9 cellular contexts compared by ENCODE assay signal in genomic region chr1:2050482-2050792, GRCh38. TPM values are rescaled to one million over a fixed set of nuclear protein-coding genes. Genes with fewer than 3 reads are reported as not detected.
A peak's percentile ranks its signal among the peaks of the same experiment; 100 is the strongest.
DNase-seq lines count a peak whose midpoint lies in the region; ATAC-seq, FAIRE-seq and TF ChIP-seq lines count a peak whose summit lies in the region.
"Had no signal": no experiment of that assay in that cellular context is flagged by ENCODE, and none has a peak within 500 bp of the region (broad histone marks: within the 10 kb centered on the region; RNA-seq: fewer than 3 reads in every experiment).

No MANE protein-coding gene starts in this region.

- ATAC-seq in HG03469 (IDR thresholded peaks at IDR 0.05; ENCODE audit: unreplicated experiment), result no peak

- WGBS in H1 (ENCODE audit: extremely low coverage in 1 of 2, insufficient coverage in 1 of 2, insufficient read length in 1 of 2, insufficient replicate concordance in 2 of 2, low coverage in 1 of 2, low lambda C conversion rate in 2 of 2, missing lambda C conversion rate in 1 of 2), 2 experiments, result no CpG with 5 or more reads among the region's 45 CpGs

- POLR2A ChIA-PET in H1 (lab: Charles Lee; ENCODE audit: partially characterized antibody), result interaction anchor here (1.2 kb wide), 1 partner anchor 20 kb away, joined by 3 read pairs; no protein-coding TSS in a partner anchor

- H3K23ac ChIP-seq in H1 (ENCODE audit: insufficient read length), result no peak overlapping the region

- H3K56ac ChIP-seq in H1 (replicated peaks; ENCODE audit: insufficient read length, low read depth, low read length), result no peak overlapping the region

- peaks cover 8% of the 10 kb centered on the region for H3K23me2 ChIP-seq in H1 (ENCODE audit: low read depth, low read length)

- H3K14ac ChIP-seq in H1 (ENCODE audit: insufficient read length), result no peak overlapping the region

- no peak overlapping the region for H2BK120ac ChIP-seq in H1 (replicated peaks; ENCODE audit: low read depth, low read length)

- no peak overlapping the region for H4K5ac ChIP-seq in H1 (ENCODE audit: insufficient read length, low read depth, low read length)

- H4K20me1 ChIP-seq in H1 (replicated peaks in 1 of 2; ENCODE audit: control insufficient read depth in 1 of 2, insufficient read depth in 2 of 2, low read length in 2 of 2) (peaks cover 11 to 13% of the 10 kb centered on the region in 2 experiments), neural progenitor cell (ENCODE audit: low read depth) (peaks cover 40% of the 10 kb centered on the region)

- H2BK20ac ChIP-seq in H1 (ENCODE audit: low read length), result no peak overlapping the region

- H3K4me3 ChIP-seq in H1 (ENCODE audit: extremely low read depth in 1 of 4, insufficient read depth in 2 of 4, low read depth in 3 of 4, low read length in 4 of 4), result peak overlapping the region; percentile 69 to 79 (median 79)
- H3K4me3 ChIP-seq in neural progenitor cell, result peak overlapping the region; percentile 97

- peak; percentile 27 for DNase-seq in NCI-H226
- DNase-seq in H1 (ENCODE audit: low read depth in 1 of 2, low spot score in 2 of 2), result no peak
- DNase-seq in neural progenitor cell (ENCODE audit: low spot score), result no peak
- DNase-seq in Ammon's horn (ENCODE audit: low spot score), result no peak
- no peak for DNase-seq in ecto neural progenitor cell (ENCODE audit: low spot score)
- no peak for DNase-seq in effector CD4-positive, alpha-beta T cell

- peaks cover 21% of the 10 kb centered on the region for H3F3A ChIP-seq in neural progenitor cell (ENCODE audit: low read depth)

- H3K27ac ChIP-seq in H1 (ENCODE audit: low read depth, low read length) (no peak overlapping the region; the same call in 1 of the 2 replicates), neural progenitor cell (no peak overlapping the region)

- no peak overlapping the region for H2BK12ac ChIP-seq in H1 (ENCODE audit: low read depth, low read length)

- no peak for TF ChIP-seq EP300 in H1 (IDR thresholded peaks at IDR 0.05; ENCODE audit: borderline replicate concordance in 1 of 2, low read depth in 2 of 2, low read length in 2 of 2)

- H3K36me3 ChIP-seq in ES-I3 (ENCODE audit: insufficient read depth, low read length) (no peaks in the 10 kb centered on the region), H1 (ENCODE audit: control insufficient read depth in 2 of 4, insufficient read depth in 4 of 4, low read length in 3 of 4) (peaks cover 0 to 2% (median under 1%) of the 10 kb centered on the region in 4 experiments; a peak in 3 of 8 replicates), neural progenitor cell (no peaks in the 10 kb centered on the region)

- no peak overlapping the region for H3K4ac ChIP-seq in H1 (replicated peaks; ENCODE audit: insufficient read length, low read depth, low read length)

- H3K4me2 ChIP-seq in H1 (ENCODE audit: insufficient read depth in 1 of 2, low read depth in 2 of 2, low read length in 2 of 2), result peak overlapping the region; percentile 62 to 82; a peak in 3 of 4 replicates
- H3K4me2 ChIP-seq in neural progenitor cell, result peak overlapping the region; percentile 94

- no peak overlapping the region for H3K4me3 Mint-ChIP-seq in neural progenitor cell

- H3K36me3 Mint-ChIP-seq in neural progenitor cell, result no peaks in the 10 kb centered on the region

- CTCF ChIA-PET in H1 (lab: Charles Lee; ENCODE audit: partially characterized antibody), result interaction anchor here (0.8 to 2.5 kb wide), 4 partner anchors 28 to 95 kb away, joined by 3 to 11 read pairs (median 4); no protein-coding TSS in a partner anchor

- no peak overlapping the region for H2AFZ ChIP-seq in H1 (ENCODE audit: low read length)
- H2AFZ ChIP-seq in neural progenitor cell (replicated peaks), result no peak overlapping the region

- no peak overlapping the region for H3K27ac Mint-ChIP-seq in neural progenitor cell

- no peak overlapping the region for H2AK5ac ChIP-seq in H1 (ENCODE audit: low read depth, low read length)

- H3K27me3 Mint-ChIP-seq in neural progenitor cell (ENCODE audit: insufficient read depth, low read depth), result peaks cover 49% of the 10 kb centered on the region

- TF ChIP-seq POLR2A in H1 (IDR thresholded peaks at IDR 0.05; ENCODE audit: control extremely low read depth in 1 of 2, low read depth in 2 of 2, low read length in 2 of 2), result no peak

- peak overlapping the region; percentile 81; the same call in 1 of the 2 replicates for H2BK5ac ChIP-seq in H1 (ENCODE audit: low read depth, low read length)

- H3K79me1 ChIP-seq in H1 (ENCODE audit: low read depth, low read length), result peaks cover 10% of the 10 kb centered on the region

- H2BK15ac ChIP-seq in H1 (ENCODE audit: low read length), result no peak overlapping the region

- no peak overlapping the region for H3K18ac ChIP-seq in H1 (ENCODE audit: extremely low read depth, low read length)

- no peak overlapping the region for H4K91ac ChIP-seq in H1 (replicated peaks; ENCODE audit: insufficient read length, low read length)

- H3K79me2 ChIP-seq in H1 (ENCODE audit: control insufficient read depth in 1 of 2, insufficient read depth in 2 of 2, low read length in 2 of 2) (peaks cover 0 to 26% of the 10 kb centered on the region in 2 experiments; a peak in 2 of 4 replicates), neural progenitor cell (ENCODE audit: low read depth) (peaks cover 42% of the 10 kb centered on the region)

- H3K9me3 ChIP-seq in ES-I3 (ENCODE audit: control insufficient read depth, insufficient read depth, low read length) (no peaks in the 10 kb centered on the region), H1 (ENCODE audit: insufficient read depth in 2 of 2, low read depth in 1 of 2, low read length in 1 of 2) (no peaks in the 10 kb centered on the region), neural progenitor cell (ENCODE audit: low read depth) (no peaks in the 10 kb centered on the region)

- peaks cover 13% of the 10 kb centered on the region for H3K4me1 Mint-ChIP-seq in neural progenitor cell

- no peaks in the 10 kb centered on the region for H3K9me3 Mint-ChIP-seq in neural progenitor cell

- no peak overlapping the region for H4K8ac ChIP-seq in H1 (ENCODE audit: extremely low read depth, insufficient read depth, low read length)

- TF ChIP-seq RAD21 in H1 (IDR thresholded peaks at IDR 0.05 in 1 of 2, conservative IDR thresholded peaks at IDR 0.05 in 1 of 2; ENCODE audit: low read depth in 2 of 2, low read length in 2 of 2), result no peak

- FAIRE-seq in H1 (lab: Jason Lieb, UNC), result no peak

- H3K9ac ChIP-seq in ES-I3 (ENCODE audit: low read depth, low read length) (peak overlapping the region; percentile 85), H1 (replicated peaks in 1 of 4; ENCODE audit: extremely low read depth in 1 of 4, low read depth in 3 of 4, low read length in 3 of 4) (peak overlapping the region in 3 of 4 experiments; percentile 24 to 77 (median 40); a peak in 4 of 7 replicates), neural progenitor cell (peak overlapping the region; percentile 22)

- TF ChIP-seq CTCF in H1 (IDR thresholded peaks at IDR 0.05; ENCODE audit: control extremely low read depth in 1 of 3, insufficient read depth in 1 of 3, low read depth in 1 of 3, low read length in 3 of 3), result no peak
- no peak for TF ChIP-seq CTCF in neural progenitor cell (IDR thresholded peaks at IDR 0.05)

- peaks cover 3% of the 10 kb centered on the region; the same call in 1 of the 2 replicates for H3K4me1 ChIP-seq in ES-I3 (ENCODE audit: insufficient read depth, low read length)
- peaks cover 0 to 24% (median 18%) of the 10 kb centered on the region in 4 experiments; a peak in 6 of 7 replicates for H3K4me1 ChIP-seq in H1 (replicated peaks in 1 of 4; ENCODE audit: control insufficient read depth in 3 of 4, insufficient read depth in 4 of 4, low read length in 3 of 4)
- peaks cover 18% of the 10 kb centered on the region for H3K4me1 ChIP-seq in neural progenitor cell

- H3K27me3 ChIP-seq in H1 (replicated peaks in 1 of 4; ENCODE audit: control insufficient read depth in 3 of 4, extremely low read depth in 1 of 4, insufficient read depth in 3 of 4, low read length in 3 of 4) (peaks cover 0 to 2% (median 0%) of the 10 kb centered on the region in 4 experiments; a peak in 2 of 7 replicates), neural progenitor cell (peaks cover 46% of the 10 kb centered on the region)

TF ChIP-seq in H1, 55 proteins besides CTCF, POLR2A, EP300 and RAD21 (continues in another document):
- no peak for TF ChIP-seq BACH1 (IDR thresholded peaks at IDR 0.05; ENCODE audit: low read length)
- 0 out of 4 replicates have a peak, but pooled peaks of 1 of the 2 experiments have one; percentile 32 for TF ChIP-seq SIN3A (conservative IDR thresholded peaks at IDR 0.05 in 1 of 2, IDR thresholded peaks at IDR 0.05 in 1 of 2; ENCODE audit: low read depth in 1 of 2, low read length in 2 of 2)

RNA-seq across cellular contexts. Expression of gene PRKCZ, which starts 0.2 kb away (rescaled TPM):
- 45.1 and 49.4 TPM in 2 replicates for total RNA-seq in H1 (2021; fragmentation: NEBNext Ultra II Directional; extraction: Animal tissue kit (Norgen Biotek cat#: 25700))
- 37.4 and 55.9 TPM in 2 replicates for polyA plus RNA-seq in H1 (2011; rRNA removed)
- polyA plus RNA-seq in H1 (2011; cell fraction: cytosol; rRNA removed), result 46.4 TPM
- 136 TPM for polyA plus RNA-seq in H1 (2011; cell fraction: nucleus; rRNA removed)
- polyA plus RNA-seq in H1 (2012, experiment 1 of 2), result 43.5 to 47.4 TPM (median 45.9 TPM) in 4 replicates
- 43.8 TPM for polyA plus RNA-seq in H1 (2012, experiment 2 of 2)
- polyA plus RNA-seq in H1 (2013, experiment 1 of 2), result 26.2 TPM
- polyA plus RNA-seq in H1 (2013, experiment 2 of 2), result 26.6 TPM
- 26.1 and 68.1 TPM in 2 replicates for polyA minus RNA-seq in H1 (2011; rRNA and poly(A)+ RNA removed)
- polyA minus RNA-seq in H1 (2011; cell fraction: cytosol; rRNA and poly(A)+ RNA removed), result 23.0 TPM
- polyA minus RNA-seq in H1 (2011; cell fraction: nucleus; rRNA and poly(A)+ RNA removed), result 32.2 TPM
- 33.4 and 47.2 TPM in 2 replicates for total RNA-seq in neural progenitor cell (ENCODE audit: low replicate concordance)

RNA-seq across cellular contexts. Expression of gene GABRD, which starts 31.3 kb away (rescaled TPM):
- 1.8 and 1.9 TPM in 2 replicates for total RNA-seq in H1 (2021; fragmentation: NEBNext Ultra II Directional; extraction: Animal tissue kit (Norgen Biotek cat#: 25700))
- polyA plus RNA-seq in H1 (2011; rRNA removed), result 3.0 and 3.3 TPM in 2 replicates
- polyA plus RNA-seq in H1 (2011; cell fraction: cytosol; rRNA removed), result 2.9 TPM
- polyA plus RNA-seq in H1 (2011; cell fraction: nucleus; rRNA removed), result 12.6 TPM
- polyA plus RNA-seq in H1 (2012, experiment 1 of 2), result 1.7 to 3.4 TPM (median 2.7 TPM) in 4 replicates
- 3.2 TPM for polyA plus RNA-seq in H1 (2012, experiment 2 of 2)
- 1.6 TPM for polyA plus RNA-seq in H1 (2013, experiment 1 of 2)
- polyA plus RNA-seq in H1 (2013, experiment 2 of 2), result 1.5 TPM
- polyA minus RNA-seq in H1 (2011; rRNA and poly(A)+ RNA removed), result 2.0 and 2.4 TPM in 2 replicates
- 1.8 TPM for polyA minus RNA-seq in H1 (2011; cell fraction: cytosol; rRNA and poly(A)+ RNA removed)
- 1.2 TPM for polyA minus RNA-seq in H1 (2011; cell fraction: nucleus; rRNA and poly(A)+ RNA removed)
- 0.31 and 0.45 TPM in 2 replicates for total RNA-seq in neural progenitor cell (ENCODE audit: low replicate concordance)
- total RNA-seq: chondrocyte had no signal

RNA-seq across cellular contexts. Expression of gene CFAP74, which starts 46.9 kb away (rescaled TPM):
- 0.20 and 0.33 TPM in 2 replicates for total RNA-seq in H1 (2021; fragmentation: NEBNext Ultra II Directional; extraction: Animal tissue kit (Norgen Biotek cat#: 25700))
- polyA plus RNA-seq in H1 (2011; rRNA removed), result 0.09 and 0.22 TPM in 2 replicates
- 0.14 TPM for polyA plus RNA-seq in H1 (2011; cell fraction: cytosol; rRNA removed)
- polyA plus RNA-seq in H1 (2011; cell fraction: nucleus; rRNA removed), result 1.3 TPM
- 0.15 to 0.23 TPM (median 0.23 TPM) in 3 of 4 replicates, not detected in the other for polyA plus RNA-seq in H1 (2012, experiment 1 of 2)
- 0.39 TPM for polyA plus RNA-seq in H1 (2012, experiment 2 of 2)
- polyA plus RNA-seq in H1 (2013, experiment 1 of 2), result 0.12 TPM
- 0.06 TPM for polyA plus RNA-seq in H1 (2013, experiment 2 of 2)
- 0.06 and 0.10 TPM in 2 replicates for polyA minus RNA-seq in H1 (2011; rRNA and poly(A)+ RNA removed)
- polyA minus RNA-seq in H1 (2011; cell fraction: cytosol; rRNA and poly(A)+ RNA removed), result not detected
- polyA minus RNA-seq in H1 (2011; cell fraction: nucleus; rRNA and poly(A)+ RNA removed), result 0.50 TPM
- 0.19 TPM in 1 of 2 replicates, not detected in the other for total RNA-seq in neural progenitor cell (ENCODE audit: low replicate concordance)
- total RNA-seq: chondrocyte had no signal

Comparison
In these comparisons a context has a peak if more than half of its experiments do, and no peak if none do; other contexts are left out.
1. H3K9ac ChIP-seq: peak in every context shown above with its lines; median percentile 85 in ES-I3; 40 in H1; 22 in neural progenitor cell.